In the genomic region with DNA sequence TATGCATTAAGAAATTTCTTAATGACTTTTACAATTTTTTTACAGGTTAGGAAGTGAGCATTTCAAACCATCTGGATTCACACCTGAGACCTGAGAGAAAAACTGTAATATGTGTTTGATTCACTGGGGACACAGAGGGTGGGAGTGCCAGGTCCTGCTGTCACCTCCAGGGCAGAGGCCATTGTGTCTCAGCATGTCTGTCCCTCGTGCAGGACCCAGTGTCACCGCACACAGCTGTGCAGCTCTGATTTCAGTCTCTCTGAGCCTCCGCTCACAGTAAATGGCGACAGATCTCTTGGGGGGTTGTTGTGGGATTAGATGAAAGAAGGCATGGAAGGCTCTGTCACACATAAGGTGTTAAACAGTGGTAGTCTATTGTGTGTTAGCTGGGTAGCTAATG, we compare ENCODE assay signal across 1 cellular context.
TF ChIP-seq lines count a peak whose summit lies in the region.

No MANE protein-coding gene starts in this region.

TF ChIP-seq in K562, 482 proteins besides CTCF, POLR2A, EP300 and RAD21:
- TF ChIP-seq CBFA2T2 (conservative IDR thresholded peaks at IDR 0.05): 0 out of 2 replicates have a peak, but pooled peaks have one; percentile 3
- TF ChIP-seq PTBP1 (IDR thresholded peaks at IDR 0.05; ENCODE audit: low read depth, low read length): no peak
- TF ChIP-seq SMAD4 (CRISPR knock-in tag; conservative IDR thresholded peaks at IDR 0.05): no peak
- 0 out of 2 replicates have a peak, but pooled peaks have one; percentile 10 for TF ChIP-seq NCOR1 (IDR thresholded peaks at IDR 0.05)
- TF ChIP-seq, protein P1, sequence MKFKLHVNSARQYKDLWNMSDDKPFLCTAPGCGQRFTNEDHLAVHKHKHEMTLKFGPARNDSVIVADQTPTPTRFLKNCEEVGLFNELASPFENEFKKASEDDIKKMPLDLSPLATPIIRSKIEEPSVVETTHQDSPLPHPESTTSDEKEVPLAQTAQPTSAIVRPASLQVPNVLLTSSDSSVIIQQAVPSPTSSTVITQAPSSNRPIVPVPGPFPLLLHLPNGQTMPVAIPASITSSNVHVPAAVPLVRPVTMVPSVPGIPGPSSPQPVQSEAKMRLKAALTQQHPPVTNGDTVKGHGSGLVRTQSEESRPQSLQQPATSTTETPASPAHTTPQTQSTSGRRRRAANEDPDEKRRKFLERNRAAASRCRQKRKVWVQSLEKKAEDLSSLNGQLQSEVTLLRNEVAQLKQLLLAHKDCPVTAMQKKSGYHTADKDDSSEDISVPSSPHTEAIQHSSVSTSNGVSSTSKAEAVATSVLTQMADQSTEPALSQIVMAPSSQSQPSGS (CRISPR knock-in tag; IDR thresholded peaks at IDR 0.05): no peak
- TF ChIP-seq GABPB2 (CRISPR knock-in tag; conservative IDR thresholded peaks at IDR 0.05): no peak
- no peak for TF ChIP-seq TCF7 (IDR thresholded peaks at IDR 0.05; ENCODE audit: borderline replicate concordance)
- TF ChIP-seq, protein P2, sequence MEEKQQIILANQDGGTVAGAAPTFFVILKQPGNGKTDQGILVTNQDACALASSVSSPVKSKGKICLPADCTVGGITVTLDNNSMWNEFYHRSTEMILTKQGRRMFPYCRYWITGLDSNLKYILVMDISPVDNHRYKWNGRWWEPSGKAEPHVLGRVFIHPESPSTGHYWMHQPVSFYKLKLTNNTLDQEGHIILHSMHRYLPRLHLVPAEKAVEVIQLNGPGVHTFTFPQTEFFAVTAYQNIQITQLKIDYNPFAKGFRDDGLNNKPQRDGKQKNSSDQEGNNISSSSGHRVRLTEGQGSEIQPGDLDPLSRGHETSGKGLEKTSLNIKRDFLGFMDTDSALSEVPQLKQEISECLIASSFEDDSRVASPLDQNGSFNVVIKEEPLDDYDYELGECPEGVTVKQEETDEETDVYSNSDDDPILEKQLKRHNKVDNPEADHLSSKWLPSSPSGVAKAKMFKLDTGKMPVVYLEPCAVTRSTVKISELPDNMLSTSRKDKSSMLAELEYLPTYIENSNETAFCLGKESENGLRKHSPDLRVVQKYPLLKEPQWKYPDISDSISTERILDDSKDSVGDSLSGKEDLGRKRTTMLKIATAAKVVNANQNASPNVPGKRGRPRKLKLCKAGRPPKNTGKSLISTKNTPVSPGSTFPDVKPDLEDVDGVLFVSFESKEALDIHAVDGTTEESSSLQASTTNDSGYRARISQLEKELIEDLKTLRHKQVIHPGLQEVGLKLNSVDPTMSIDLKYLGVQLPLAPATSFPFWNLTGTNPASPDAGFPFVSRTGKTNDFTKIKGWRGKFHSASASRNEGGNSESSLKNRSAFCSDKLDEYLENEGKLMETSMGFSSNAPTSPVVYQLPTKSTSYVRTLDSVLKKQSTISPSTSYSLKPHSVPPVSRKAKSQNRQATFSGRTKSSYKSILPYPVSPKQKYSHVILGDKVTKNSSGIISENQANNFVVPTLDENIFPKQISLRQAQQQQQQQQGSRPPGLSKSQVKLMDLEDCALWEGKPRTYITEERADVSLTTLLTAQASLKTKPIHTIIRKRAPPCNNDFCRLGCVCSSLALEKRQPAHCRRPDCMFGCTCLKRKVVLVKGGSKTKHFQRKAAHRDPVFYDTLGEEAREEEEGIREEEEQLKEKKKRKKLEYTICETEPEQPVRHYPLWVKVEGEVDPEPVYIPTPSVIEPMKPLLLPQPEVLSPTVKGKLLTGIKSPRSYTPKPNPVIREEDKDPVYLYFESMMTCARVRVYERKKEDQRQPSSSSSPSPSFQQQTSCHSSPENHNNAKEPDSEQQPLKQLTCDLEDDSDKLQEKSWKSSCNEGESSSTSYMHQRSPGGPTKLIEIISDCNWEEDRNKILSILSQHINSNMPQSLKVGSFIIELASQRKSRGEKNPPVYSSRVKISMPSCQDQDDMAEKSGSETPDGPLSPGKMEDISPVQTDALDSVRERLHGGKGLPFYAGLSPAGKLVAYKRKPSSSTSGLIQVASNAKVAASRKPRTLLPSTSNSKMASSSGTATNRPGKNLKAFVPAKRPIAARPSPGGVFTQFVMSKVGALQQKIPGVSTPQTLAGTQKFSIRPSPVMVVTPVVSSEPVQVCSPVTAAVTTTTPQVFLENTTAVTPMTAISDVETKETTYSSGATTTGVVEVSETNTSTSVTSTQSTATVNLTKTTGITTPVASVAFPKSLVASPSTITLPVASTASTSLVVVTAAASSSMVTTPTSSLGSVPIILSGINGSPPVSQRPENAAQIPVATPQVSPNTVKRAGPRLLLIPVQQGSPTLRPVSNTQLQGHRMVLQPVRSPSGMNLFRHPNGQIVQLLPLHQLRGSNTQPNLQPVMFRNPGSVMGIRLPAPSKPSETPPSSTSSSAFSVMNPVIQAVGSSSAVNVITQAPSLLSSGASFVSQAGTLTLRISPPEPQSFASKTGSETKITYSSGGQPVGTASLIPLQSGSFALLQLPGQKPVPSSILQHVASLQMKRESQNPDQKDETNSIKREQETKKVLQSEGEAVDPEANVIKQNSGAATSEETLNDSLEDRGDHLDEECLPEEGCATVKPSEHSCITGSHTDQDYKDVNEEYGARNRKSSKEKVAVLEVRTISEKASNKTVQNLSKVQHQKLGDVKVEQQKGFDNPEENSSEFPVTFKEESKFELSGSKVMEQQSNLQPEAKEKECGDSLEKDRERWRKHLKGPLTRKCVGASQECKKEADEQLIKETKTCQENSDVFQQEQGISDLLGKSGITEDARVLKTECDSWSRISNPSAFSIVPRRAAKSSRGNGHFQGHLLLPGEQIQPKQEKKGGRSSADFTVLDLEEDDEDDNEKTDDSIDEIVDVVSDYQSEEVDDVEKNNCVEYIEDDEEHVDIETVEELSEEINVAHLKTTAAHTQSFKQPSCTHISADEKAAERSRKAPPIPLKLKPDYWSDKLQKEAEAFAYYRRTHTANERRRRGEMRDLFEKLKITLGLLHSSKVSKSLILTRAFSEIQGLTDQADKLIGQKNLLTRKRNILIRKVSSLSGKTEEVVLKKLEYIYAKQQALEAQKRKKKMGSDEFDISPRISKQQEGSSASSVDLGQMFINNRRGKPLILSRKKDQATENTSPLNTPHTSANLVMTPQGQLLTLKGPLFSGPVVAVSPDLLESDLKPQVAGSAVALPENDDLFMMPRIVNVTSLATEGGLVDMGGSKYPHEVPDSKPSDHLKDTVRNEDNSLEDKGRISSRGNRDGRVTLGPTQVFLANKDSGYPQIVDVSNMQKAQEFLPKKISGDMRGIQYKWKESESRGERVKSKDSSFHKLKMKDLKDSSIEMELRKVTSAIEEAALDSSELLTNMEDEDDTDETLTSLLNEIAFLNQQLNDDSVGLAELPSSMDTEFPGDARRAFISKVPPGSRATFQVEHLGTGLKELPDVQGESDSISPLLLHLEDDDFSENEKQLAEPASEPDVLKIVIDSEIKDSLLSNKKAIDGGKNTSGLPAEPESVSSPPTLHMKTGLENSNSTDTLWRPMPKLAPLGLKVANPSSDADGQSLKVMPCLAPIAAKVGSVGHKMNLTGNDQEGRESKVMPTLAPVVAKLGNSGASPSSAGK (IDR thresholded peaks at IDR 0.05): peak; percentile 25; the same call in 1 of the 2 replicates
- TF ChIP-seq MIER1 (IDR thresholded peaks at IDR 0.05; ENCODE audit: low read depth): no peak
- no peak for TF ChIP-seq SLC30A9 (CRISPR knock-in tag; IDR thresholded peaks at IDR 0.05)
